20 cellular contexts compared by ENCODE assay signal in genomic region chr1:81463889-81464288, GRCh38.
"Had no signal": no experiment of that assay in that cellular context is flagged by ENCODE, and none has a peak within 500 bp of the region (broad histone marks: within the 10 kb centered on the region; RNA-seq: fewer than 3 reads in every experiment).

No MANE protein-coding gene starts in this region.

- H3K9me3 Mint-ChIP-seq: activated CD4-positive, alpha-beta T cell treated with anti-CD3 and anti-CD28 coated beads, Interleukin-2, amount 10 ng/mL, durations not matched to agents 24 days and 14 days; activated T-cell treated with anti-CD3 and anti-CD28 coated beads, Interleukin-2, amount 50 U/mL, for 24 hours; activated T-helper 2 cell treated with anti-CD3 and anti-CD28 coated beads, Interferon-gamma antibody, Interleukin-2, Interleukin-4, amounts not matched to agents 10 μg/mL and 5 μg/mL and 100 μg/mL, durations not matched to agents 14 hours and 24 hours and 36 hours had no signal

- H3K36me3 ChIP-seq: gastrocnemius medialis, suprapubic skin had no signal

- FAIRE-seq: kidney had no signal

- DNase-seq: activated CD4-positive, alpha-beta T cell treated with anti-CD3 and anti-CD28 coated beads, Interleukin-2, amount 10 ng/mL, durations not matched to agents 24 days and 14 days; activated CD8-positive, alpha-beta T cell treated with anti-CD3 and anti-CD28 coated beads, Interleukin-2, amount 10 ng/mL, durations not matched to agents 7 days and 5 days; activated naive CD4-positive, alpha-beta T cell treated with Interleukin-2 at 50 U/mL for 16 hours; activated naive CD8-positive, alpha-beta T cell treated with anti-CD3 and anti-CD28 coated beads, Interleukin-2, amount 10 ng/mL, durations not matched to agents 7 days and 5 days; activated T-cell treated with anti-CD3 and anti-CD28 coated beads, Interleukin-2, amount 50 U/mL, for 24 hours; amygdala; caudate nucleus; erythroblast; gastrocnemius medialis; head of caudate nucleus; kidney; mucosa of descending colon; naive B cell; stimulated activated naive CD8-positive, alpha-beta T cell treated with anti-CD3 and anti-CD28 coated beads, Interleukin-15, amount 100 ng/mL, for 72 hours; T-cell; trophoblast cell had no signal

- H3K36me3 Mint-ChIP-seq: activated naive CD8-positive, alpha-beta T cell treated with anti-CD3 and anti-CD28 coated beads, Interleukin-2, amount 10 ng/mL, durations not matched to agents 7 days and 5 days; naive B cell; T-cell had no signal

- H3K4me3 ChIP-seq: gastrocnemius medialis, mucosa of descending colon, suprapubic skin had no signal

- H3K4me1 Mint-ChIP-seq: activated CD4-positive, alpha-beta T cell treated with anti-CD3 and anti-CD28 coated beads, Interleukin-2, amount 10 ng/mL, durations not matched to agents 24 days and 14 days; activated naive CD8-positive, alpha-beta T cell treated with anti-CD3 and anti-CD28 coated beads, Interleukin-2, amount 10 ng/mL, durations not matched to agents 7 days and 5 days; stimulated activated naive CD8-positive, alpha-beta T cell treated with anti-CD3 and anti-CD28 coated beads, Interleukin-15, amount 100 ng/mL, for 72 hours; T-cell had no signal

- H3K27me3 ChIP-seq: gastrocnemius medialis, suprapubic skin had no signal

- H3K9me3 ChIP-seq: gastrocnemius medialis, mucosa of descending colon, suprapubic skin had no signal

- ATAC-seq: activated CD8-positive, alpha-beta T cell treated with anti-CD3 and anti-CD28 coated beads, Interleukin-2, amount 10 ng/mL, durations not matched to agents 7 days and 5 days; gastrocnemius medialis; left lobe of liver; mucosa of descending colon; SK-N-SH treated with all-trans-retinoic acid at 6 μM for 48 hours; stimulated activated naive CD8-positive, alpha-beta T cell treated with anti-CD3 and anti-CD28 coated beads, Interleukin-15, amount 100 ng/mL, for 72 hours; T-cell had no signal

- H3K27ac Mint-ChIP-seq: activated CD4-positive, alpha-beta T cell treated with anti-CD3 and anti-CD28 coated beads, Interleukin-2, amount 10 ng/mL, durations not matched to agents 24 days and 14 days; activated CD8-positive, alpha-beta T cell treated with anti-CD3 and anti-CD28 coated beads, Interleukin-2, amount 10 ng/mL, durations not matched to agents 7 days and 5 days; activated naive CD8-positive, alpha-beta T cell treated with anti-CD3 and anti-CD28 coated beads, Interleukin-2, amount 10 ng/mL, durations not matched to agents 7 days and 5 days; activated T-cell treated with anti-CD3 and anti-CD28 coated beads, Interleukin-2, amount 50 U/mL, for 24 hours; activated T-helper 2 cell treated with anti-CD3 and anti-CD28 coated beads, Interferon-gamma antibody, Interleukin-2, Interleukin-4, amounts not matched to agents 10 μg/mL and 5 μg/mL and 100 μg/mL, durations not matched to agents 14 hours and 24 hours and 36 hours; naive B cell; stimulated activated naive CD8-positive, alpha-beta T cell treated with anti-CD3 and anti-CD28 coated beads, Interleukin-15, amount 100 ng/mL, for 72 hours; T-cell had no signal

- H3K4me3 Mint-ChIP-seq: activated CD4-positive, alpha-beta T cell treated with anti-CD3 and anti-CD28 coated beads, Interleukin-2, amount 10 ng/mL, durations not matched to agents 24 days and 14 days; activated CD8-positive, alpha-beta T cell treated with anti-CD3 and anti-CD28 coated beads, Interleukin-2, amount 10 ng/mL, durations not matched to agents 7 days and 5 days; activated naive CD8-positive, alpha-beta T cell treated with anti-CD3 and anti-CD28 coated beads, Interleukin-2, amount 10 ng/mL, durations not matched to agents 7 days and 5 days; activated T-cell treated with anti-CD3 and anti-CD28 coated beads, Interleukin-2, amount 50 U/mL, for 24 hours; naive B cell; stimulated activated naive CD8-positive, alpha-beta T cell treated with anti-CD3 and anti-CD28 coated beads, Interleukin-15, amount 100 ng/mL, for 72 hours; T-cell had no signal

- H3K27ac ChIP-seq: gastrocnemius medialis, suprapubic skin had no signal

- H3K27me3 Mint-ChIP-seq: activated CD4-positive, alpha-beta T cell treated with anti-CD3 and anti-CD28 coated beads, Interleukin-2, amount 10 ng/mL, durations not matched to agents 24 days and 14 days; activated naive CD8-positive, alpha-beta T cell treated with anti-CD3 and anti-CD28 coated beads, Interleukin-2, amount 10 ng/mL, durations not matched to agents 7 days and 5 days; activated T-cell treated with anti-CD3 and anti-CD28 coated beads, Interleukin-2, amount 50 U/mL, for 24 hours; naive B cell; stimulated activated naive CD8-positive, alpha-beta T cell treated with anti-CD3 and anti-CD28 coated beads, Interleukin-15, amount 100 ng/mL, for 72 hours; T-cell had no signal

- H3K4me1 ChIP-seq: gastrocnemius medialis, suprapubic skin had no signal
